In the genomic region with DNA sequence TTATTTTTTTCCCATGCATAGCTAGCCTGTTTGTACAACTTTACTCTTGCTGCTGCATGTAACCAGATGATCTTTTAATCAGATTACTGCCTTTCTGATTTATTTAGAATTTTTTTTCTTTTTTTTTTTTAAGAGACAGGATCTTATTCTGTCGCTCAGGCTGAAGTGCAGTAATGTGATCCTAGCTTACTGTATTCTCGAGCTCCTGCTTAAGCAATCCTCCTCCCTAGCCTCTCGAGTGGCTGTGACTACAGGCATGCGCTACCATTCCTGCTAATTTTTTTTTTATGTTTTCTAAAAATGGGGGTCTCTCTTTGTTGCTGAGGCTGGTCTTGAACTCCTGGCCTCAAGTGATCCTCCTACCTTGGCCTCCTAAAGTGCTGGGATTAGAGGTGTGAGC, we compare ENCODE assay signal across 23 cellular contexts.
"Had no signal": no experiment of that assay in that cellular context is flagged by ENCODE, and none has a peak within 500 bp of the region (broad histone marks: within the 10 kb centered on the region; RNA-seq: fewer than 3 reads in every experiment).

No MANE protein-coding gene starts in this region.

- H3K27me3 Mint-ChIP-seq: dendritic cell treated with granulocyte-macrophage colony-stimulating factor and Interleukin-4, amounts not matched to agents 40 ng/mL and 50 ng/mL, for 4 days; effector memory CD8-positive, alpha-beta T cell; naive B cell; progenitor cell of endocrine pancreas; stimulated activated memory B cell treated with anti-CD40 and anti-IgM and Interleukin-4, amounts not matched to agents 10 μg/mL and 1 μg/mL and 100 μg/mL, for 72 hours; stimulated activated naive CD8-positive, alpha-beta T cell treated with anti-CD3 and anti-CD28 coated beads, Interleukin-15, Interleukin-2, amounts not matched to agents 100 ng/mL and 50 ng/mL, for 24 hours had no signal

- H3K9me3 ChIP-seq: esophagus muscularis mucosa, gastroesophageal sphincter, pancreas, right lobe of liver, tibial artery, upper lobe of right lung, vagina had no signal

- ATAC-seq: effector memory CD8-positive, alpha-beta T cell; gastroesophageal sphincter; left cardiac atrium; pancreas; right lobe of liver; stimulated activated memory B cell treated with anti-CD40 and anti-IgM and Interleukin-4, amounts not matched to agents 10 μg/mL and 1 μg/mL and 100 μg/mL, for 72 hours; upper lobe of right lung had no signal

- H3K9me3 Mint-ChIP-seq: dendritic cell treated with granulocyte-macrophage colony-stimulating factor and Interleukin-4, amounts not matched to agents 40 ng/mL and 50 ng/mL, for 4 days; effector memory CD8-positive, alpha-beta T cell; immature natural killer cell; naive B cell; nephron; stimulated activated memory B cell treated with anti-CD40 and anti-IgM and Interleukin-4, amounts not matched to agents 10 μg/mL and 1 μg/mL and 100 μg/mL, for 72 hours; stimulated activated naive CD8-positive, alpha-beta T cell treated with anti-CD3 and anti-CD28 coated beads, Interleukin-15, Interleukin-2, amounts not matched to agents 100 ng/mL and 50 ng/mL, for 24 hours had no signal

- H3K27ac ChIP-seq: epithelial cell of prostate, esophagus muscularis mucosa, gastroesophageal sphincter, pancreas, right lobe of liver, tibial artery, upper lobe of right lung, vagina had no signal

- H3K4me3 Mint-ChIP-seq: dendritic cell treated with granulocyte-macrophage colony-stimulating factor and Interleukin-4, amounts not matched to agents 40 ng/mL and 50 ng/mL, for 4 days; effector memory CD8-positive, alpha-beta T cell; immature natural killer cell; naive B cell; nephron; stimulated activated memory B cell treated with anti-CD40 and anti-IgM and Interleukin-4, amounts not matched to agents 10 μg/mL and 1 μg/mL and 100 μg/mL, for 72 hours; stimulated activated naive CD8-positive, alpha-beta T cell treated with anti-CD3 and anti-CD28 coated beads, Interleukin-15, Interleukin-2, amounts not matched to agents 100 ng/mL and 50 ng/mL, for 24 hours had no signal

- H3K27ac Mint-ChIP-seq: dendritic cell treated with granulocyte-macrophage colony-stimulating factor and Interleukin-4, amounts not matched to agents 40 ng/mL and 50 ng/mL, for 4 days; effector memory CD8-positive, alpha-beta T cell; nephron; progenitor cell of endocrine pancreas; stimulated activated memory B cell treated with anti-CD40 and anti-IgM and Interleukin-4, amounts not matched to agents 10 μg/mL and 1 μg/mL and 100 μg/mL, for 72 hours; stimulated activated naive CD8-positive, alpha-beta T cell treated with anti-CD3 and anti-CD28 coated beads, Interleukin-15, Interleukin-2, amounts not matched to agents 100 ng/mL and 50 ng/mL, for 24 hours had no signal

- H3K4me1 ChIP-seq: gastroesophageal sphincter, pancreas, right lobe of liver, upper lobe of right lung had no signal

- H3K36me3 ChIP-seq: pancreas, right lobe of liver, vagina had no signal

- H3K4me3 ChIP-seq: esophagus muscularis mucosa, gastroesophageal sphincter, pancreas, right lobe of liver, tibial artery, upper lobe of right lung, vagina had no signal

- DNase-seq: effector memory CD8-positive, alpha-beta T cell; glutamatergic neuron; immature natural killer cell; kidney; left cardiac atrium; mesendoderm; naive B cell; occipital lobe; pancreas; right lobe of liver; stimulated activated CD4-positive, alpha-beta T cell treated with anti-CD3 and anti-CD28 coated beads, Interleukin-1b, Interleukin-23, amount 100 ng/mL, for 48 hours; stimulated activated CD4-positive, alpha-beta T cell treated with anti-CD3 and anti-CD28 coated beads, Interleukin-4, amount 100 ng/mL, for 24 hours; tibial artery; upper lobe of right lung had no signal

- H3K27me3 ChIP-seq: esophagus muscularis mucosa, gastroesophageal sphincter, pancreas, right lobe of liver, tibial artery, upper lobe of right lung, vagina had no signal
